Comparison of ENCODE assay signal across 9 cellular contexts in the genomic region with DNA sequence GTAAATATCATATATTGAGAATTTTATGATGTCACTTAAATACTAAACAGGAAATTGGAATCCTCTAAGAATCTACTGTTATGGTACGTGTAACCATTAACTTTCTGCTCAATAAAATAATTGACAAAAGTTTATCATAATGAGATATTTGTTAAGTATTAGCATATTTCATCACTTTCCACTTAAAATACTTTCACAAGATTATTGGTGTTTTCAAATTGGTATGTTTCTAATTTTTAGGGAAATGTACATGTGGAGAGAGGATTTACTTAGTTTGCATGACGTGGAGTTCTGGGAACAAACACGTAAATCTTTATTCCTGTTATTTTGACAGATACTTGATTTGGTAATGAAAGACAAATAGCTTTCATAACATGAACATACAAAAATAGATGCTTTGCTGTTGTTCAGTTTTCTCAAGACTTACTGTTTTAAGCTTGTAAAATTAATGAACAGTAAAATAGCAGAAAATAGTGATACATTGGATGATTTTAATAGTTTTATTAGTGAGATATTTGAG. TPM values are rescaled to one million over a fixed set of nuclear protein-coding genes. Genes with fewer than 3 reads are reported as not detected.
DNase-seq lines count a peak whose midpoint lies in the region; ATAC-seq, FAIRE-seq and TF ChIP-seq lines count a peak whose summit lies in the region.
"Had no signal": no experiment of that assay in that cellular context is flagged by ENCODE, and none has a peak within 500 bp of the region (broad histone marks: within the 10 kb centered on the region; RNA-seq: fewer than 3 reads in every experiment).

No MANE protein-coding gene starts in this region.

- peak; percentile 12 for FAIRE-seq in GM18507 (lab: Jason Lieb, UNC)

- H3K27me3 ChIP-seq in SJSA1 (replicated peaks): no peaks in the 10 kb centered on the region
- no peaks in the 10 kb centered on the region for H3K27me3 ChIP-seq in esophagus muscularis mucosa

- intact Hi-C loops in esophagus muscularis mucosa (cut with DNase I): no loop called here

- H3K4me1 ChIP-seq in SJSA1 (replicated peaks): peaks cover 4% of the 10 kb centered on the region; the same call in 1 of the 2 replicates
- H3K4me1 ChIP-seq in esophagus muscularis mucosa: peaks cover 60 to 67% (median 63%) of the 10 kb centered on the region in 4 donors

- ATAC-seq in HG03432 (IDR thresholded peaks at IDR 0.05; ENCODE audit: unreplicated experiment): no peak

- H3K4me3 ChIP-seq in SJSA1 (peak overlapping the region; percentile 78), esophagus muscularis mucosa (peak overlapping the region in 2 of 4 donors; percentile 84 to 86), retinal pigment epithelial cell (ENCODE audit: low read length) (peak overlapping the region; percentile 86)

- TF ChIP-seq EP300 in esophagus muscularis mucosa (IDR thresholded peaks at IDR 0.05): no peak

- no peak for DNase-seq in GM18507 (ENCODE audit: extremely low spot score, insufficient read length, low read depth)
- no peak for DNase-seq in SJSA1 (ENCODE audit: low read depth in 1 of 2, low spot score in 2 of 2)
- no peak for DNase-seq in esophagus muscularis mucosa (ENCODE audit: extremely low spot score)
- no peak for DNase-seq in retinal pigment epithelial cell (ENCODE audit: low read depth)
- no peak for DNase-seq in inferior parietal cortex (ENCODE audit: extremely low spot score)
- DNase-seq in stimulated activated CD4-positive, alpha-beta T cell treated with anti-CD3 and anti-CD28 coated beads, Interleukin-4, amount 100 ng/mL, for 4 hours: no peak
- no peak for DNase-seq in AG08396 (ENCODE audit: low spot score)
- DNase-seq: NCI-H69 had no signal

- TF ChIP-seq CTCF in esophagus muscularis mucosa (IDR thresholded peaks at IDR 0.05): no peak
- TF ChIP-seq CTCF in retinal pigment epithelial cell (conservative IDR thresholded peaks at IDR 0.05; ENCODE audit: low read depth, low read length): no peak

- H3K27ac ChIP-seq in SJSA1: no peak overlapping the region
- H3K27ac ChIP-seq in esophagus muscularis mucosa (replicated peaks in 1 of 4): peak overlapping the region; percentile 94 to 97 (median 96)

- peaks cover 63% of the 10 kb centered on the region for H3K36me3 ChIP-seq in SJSA1
- peaks cover 0 to 27% (median 9%) of the 10 kb centered on the region in 4 donors for H3K36me3 ChIP-seq in esophagus muscularis mucosa

- no peak for TF ChIP-seq POLR2A in esophagus muscularis mucosa (IDR thresholded peaks at IDR 0.05; ENCODE audit: low read depth)

- H3K9me3 ChIP-seq in SJSA1 (replicated peaks) (no peaks in the 10 kb centered on the region), esophagus muscularis mucosa (no peaks in the 10 kb centered on the region)

- 34% methylated on average over 3 of the region's 3 CpGs for WGBS in esophagus muscularis mucosa

RNA-seq across cellular contexts. Expression of a gene that starts 1.6 kb away (rescaled TPM):
- total RNA-seq in SJSA1 (2014; rRNA removed; shearing (Covaris generic)): 92.8 and 114 TPM in 2 replicates
- total RNA-seq in esophagus muscularis mucosa: 100 to 1,000 TPM in 1 of 4 donors, 10 to 100 TPM in 3; 72.6 to 127 (median 86.3) TPM

RNA-seq across cellular contexts. Expression of a gene that starts 17.4 kb away (rescaled TPM):
- total RNA-seq in SJSA1 (2014; rRNA removed; shearing (Covaris generic)): 30.9 and 35.9 TPM in 2 replicates
- total RNA-seq in esophagus muscularis mucosa: 10 to 100 TPM; 11.5 to 15.4 (median 14.6) TPM
